In genomic region chr11:76153609-76153949, GRCh38 we compare ENCODE assay signal across 11 cellular contexts. TPM values are rescaled to one million over a fixed set of nuclear protein-coding genes. Genes with fewer than 3 reads are reported as not detected.
DNase-seq lines count a peak whose midpoint lies in the region; ATAC-seq and TF ChIP-seq lines count a peak whose summit lies in the region.
"Had no signal": no experiment of that assay in that cellular context is flagged by ENCODE, and none has a peak within 500 bp of the region (broad histone marks: within the 10 kb centered on the region; RNA-seq: fewer than 3 reads in every experiment).

No MANE protein-coding gene starts in this region.

- dilution Hi-C loops in IMR-90 (cut with HindIII; ENCODE audit: low sequenced_read_pairs, unreplicated experiment): no loop called here

- no peak overlapping the region for H3K18ac ChIP-seq in IMR-90 (ENCODE audit: low read depth, low read length)

- no peak overlapping the region for H3K4ac ChIP-seq in IMR-90 (ENCODE audit: low read depth, low read length)

- H2AFZ ChIP-seq in IMR-90 (replicated peaks; ENCODE audit: low read length, poor library complexity): no peak overlapping the region
- H2AFZ ChIP-seq in neural progenitor cell (replicated peaks): peak overlapping the region; percentile 80

- in situ Hi-C loops in IMR-90 (cut with MboI; ENCODE audit: low sequenced_read_pairs): loop anchor here (5.0 kb wide), 1 partner anchor 261 kb away; no protein-coding TSS in a partner anchor

- no peaks in the 10 kb centered on the region for H3K36me3 Mint-ChIP-seq in neural progenitor cell

- no peak overlapping the region for H2BK15ac ChIP-seq in IMR-90 (ENCODE audit: low read depth, low read length)

- no peak overlapping the region for H2BK120ac ChIP-seq in IMR-90 (ENCODE audit: low read depth, low read length)

- CTCF ChIA-PET in IMR-90 (lab: Yijun Ruan, JAX): no interaction called here

- ATAC-seq in IMR-90 (ENCODE audit: low read depth) (peak; percentile 61), HG03045 (IDR thresholded peaks at IDR 0.05; ENCODE audit: unreplicated experiment) (no peak)
- ATAC-seq: esophagus mucosa had no signal

- intact Hi-C loops in IMR-90 (cut with micrococcal nuclease): loop anchor here (5.0 kb wide), 2 partner anchors 164 to 351 kb away; no protein-coding TSS in a partner anchor
- intact Hi-C loops in sigmoid colon (cut with DNase I): loop anchor here (2.0 to 5.0 kb wide), 3 partner anchors 164 to 446 kb away; no protein-coding TSS in a partner anchor

- H3K4me1 ChIP-seq in DOHH2 (ENCODE audit: control insufficient read depth, low read length) (peaks cover 22% of the 10 kb centered on the region), IMR-90 (ENCODE audit: control insufficient read depth, insufficient read depth, low read length) (no peaks in the 10 kb centered on the region), neural progenitor cell (peaks cover 13% of the 10 kb centered on the region), sigmoid colon (peaks cover 0 to 11% (median 3%) of the 10 kb centered on the region in 4 donors)

- peak overlapping the region; percentile 86 for H3K4me2 ChIP-seq in DOHH2 (ENCODE audit: low read length)
- H3K4me2 ChIP-seq in IMR-90 (ENCODE audit: low read depth, low read length): no peak overlapping the region
- no peak overlapping the region for H3K4me2 ChIP-seq in neural progenitor cell

- peaks cover 27% of the 10 kb centered on the region for H3K4me1 Mint-ChIP-seq in neural progenitor cell

- BruUV-seq in IMR-90 (replicated peaks; lab: Mats Ljungman, UMichigan): no TSS peak

- H3K23ac ChIP-seq in IMR-90 (ENCODE audit: low read depth, low read length): no peak overlapping the region

- H3K27ac Mint-ChIP-seq in neural progenitor cell: peak overlapping the region; percentile 4

- H3K27ac ChIP-seq in DOHH2 (ENCODE audit: low read depth, low read length) (0 out of 2 replicates have a peak overlapping the region, but pooled peaks have one; percentile 24), IMR-90 (ENCODE audit: insufficient read depth, low read length) (no peak overlapping the region), neural progenitor cell (no peak overlapping the region), sigmoid colon (no peak overlapping the region)
- H3K27ac ChIP-seq: RWPE1 had no signal

- peak overlapping the region; percentile 1; the same call in 1 of the 2 replicates for H3K4me3 ChIP-seq in DOHH2 (ENCODE audit: low read length)
- H3K4me3 ChIP-seq in IMR-90 (ENCODE audit: insufficient read depth, low read depth, low read length): no peak overlapping the region
- no peak overlapping the region for H3K4me3 ChIP-seq in neural progenitor cell
- no peak overlapping the region for H3K4me3 ChIP-seq in sigmoid colon

- H3K27me3 Mint-ChIP-seq in neural progenitor cell (ENCODE audit: insufficient read depth, low read depth): peaks cover 9% of the 10 kb centered on the region

- H3K56ac ChIP-seq in IMR-90 (ENCODE audit: extremely low read depth, insufficient read depth, low read length): no peak overlapping the region

- POLR2A ChIA-PET in IMR-90 (lab: Charles Lee; ENCODE audit: unreplicated experiment): no interaction called here

- peak; percentile 40 for DNase-seq in IMR-90
- peak; percentile 48 for DNase-seq in ecto neural progenitor cell (ENCODE audit: low spot score)
- no peak for DNase-seq in neural progenitor cell (ENCODE audit: low spot score)
- no peak for DNase-seq in SKM-1 (lab: John Stamatoyannopoulos, UW; ENCODE audit: unreplicated experiment)
- no peak for DNase-seq in sigmoid colon
- DNase-seq: activated effector memory CD4-positive, alpha-beta T cell treated with anti-CD3 and anti-CD28 coated beads, Interleukin-2, amount 50 U/mL, for 16 hours; Kasumi-1 had no signal

- H3K14ac ChIP-seq in IMR-90 (replicated peaks; ENCODE audit: low read depth, low read length): no peak overlapping the region

- H4K8ac ChIP-seq in IMR-90 (ENCODE audit: low read depth in 2 of 2, low read length in 2 of 2): no peak overlapping the region

- no peak overlapping the region for H2BK20ac ChIP-seq in IMR-90 (ENCODE audit: low read depth, low read length)

- H3K27me3 ChIP-seq in DOHH2 (ENCODE audit: control insufficient read depth, low read length) (no peaks in the 10 kb centered on the region), IMR-90 (ENCODE audit: control insufficient read depth, insufficient read depth, low read length) (peaks cover 20% of the 10 kb centered on the region), neural progenitor cell (peaks cover 31% of the 10 kb centered on the region), sigmoid colon (no peaks in the 10 kb centered on the region)

- TF ChIP-seq CTCF in DOHH2 (IDR thresholded peaks at IDR 0.05; ENCODE audit: low read depth, low read length, poor library complexity, severe bottlenecking) (no peak), IMR-90 (conservative IDR thresholded peaks at IDR 0.05; ENCODE audit: low read depth, low read length) (no peak), neural progenitor cell (IDR thresholded peaks at IDR 0.05) (no peak), sigmoid colon (IDR thresholded peaks at IDR 0.05) (no peak)

- H3K36me3 ChIP-seq in DOHH2 (ENCODE audit: control insufficient read depth, low read length): no peaks in the 10 kb centered on the region
- no peaks in the 10 kb centered on the region for H3K36me3 ChIP-seq in IMR-90 (ENCODE audit: control insufficient read depth, insufficient read depth, low read length)
- no peaks in the 10 kb centered on the region for H3K36me3 ChIP-seq in neural progenitor cell
- no peaks in the 10 kb centered on the region for H3K36me3 ChIP-seq in sigmoid colon

- H3K9ac ChIP-seq in IMR-90 (ENCODE audit: low read depth, low read length) (no peak overlapping the region), neural progenitor cell (no peak overlapping the region)

- no peak for TF ChIP-seq EP300 in sigmoid colon (IDR thresholded peaks at IDR 0.05)

- no peaks in the 10 kb centered on the region for H3K9me2 ChIP-seq in DOHH2 (replicated peaks; ENCODE audit: control insufficient read depth, low read length)

- no peak overlapping the region for H4K91ac ChIP-seq in IMR-90 (ENCODE audit: insufficient read depth, low read depth, low read length)

- no peak overlapping the region for H3K4me3 Mint-ChIP-seq in neural progenitor cell

- H2AK9ac ChIP-seq in IMR-90 (replicated peaks; ENCODE audit: low read depth, low read length, poor library complexity): no peak overlapping the region

- H3F3A ChIP-seq in DOHH2 (ENCODE audit: control insufficient read depth, insufficient read depth): no peaks in the 10 kb centered on the region; the same call in 1 of the 2 replicates
- no peaks in the 10 kb centered on the region for H3F3A ChIP-seq in neural progenitor cell (ENCODE audit: low read depth)

- no peaks in the 10 kb centered on the region for H3K9me3 Mint-ChIP-seq in neural progenitor cell

- no peak overlapping the region for H2BK5ac ChIP-seq in IMR-90 (ENCODE audit: low read depth, low read length, poor library complexity, severe bottlenecking)

- H4K5ac ChIP-seq in IMR-90 (ENCODE audit: low read depth, low read length): no peak overlapping the region

- H3K9me3 ChIP-seq in DOHH2 (ENCODE audit: control insufficient read depth, insufficient read depth, low read length) (no peaks in the 10 kb centered on the region), IMR-90 (ENCODE audit: control insufficient read depth, insufficient read depth, low read length) (no peaks in the 10 kb centered on the region), neural progenitor cell (ENCODE audit: low read depth) (no peaks in the 10 kb centered on the region), sigmoid colon (no peaks in the 10 kb centered on the region)

- no peak for TF ChIP-seq POLR2A in IMR-90 (IDR thresholded peaks at IDR 0.05; ENCODE audit: low read depth, low read length)
- no peak for TF ChIP-seq POLR2A in sigmoid colon (IDR thresholded peaks at IDR 0.05)

- no peak for TF ChIP-seq RAD21 in IMR-90 (IDR thresholded peaks at IDR 0.05; ENCODE audit: low read length)

- H4K20me1 ChIP-seq in DOHH2 (ENCODE audit: control insufficient read depth, insufficient read depth, low read depth, low read length): no peaks in the 10 kb centered on the region
- H4K20me1 ChIP-seq in IMR-90 (ENCODE audit: insufficient read depth, low read length): no peaks in the 10 kb centered on the region
- no peaks in the 10 kb centered on the region for H4K20me1 ChIP-seq in neural progenitor cell (ENCODE audit: low read depth)

- peaks cover 3% of the 10 kb centered on the region; the same call in 1 of the 2 replicates for H3K9me1 ChIP-seq in IMR-90 (ENCODE audit: insufficient read depth, low read length)

- H2AK5ac ChIP-seq in IMR-90 (ENCODE audit: low read depth, low read length): no peak overlapping the region

- H3K79me2 ChIP-seq in DOHH2 (ENCODE audit: control insufficient read depth, low read length) (no peaks in the 10 kb centered on the region), neural progenitor cell (ENCODE audit: low read depth) (no peaks in the 10 kb centered on the region)

- no peaks in the 10 kb centered on the region for H3K79me1 ChIP-seq in IMR-90 (ENCODE audit: low read depth in 1 of 2, low read length in 2 of 2)

- 83% methylated on average over 1 of the region's 6 CpGs; no CpG with 5 or more reads in 1 of the 2 experiments for WGBS in IMR-90 (ENCODE audit: extremely low coverage in 2 of 2, insufficient read length in 1 of 2), 2 experiments
- 74 to 89% methylated on average over 6 of the region's 6 CpGs for WGBS in sigmoid colon, 2 donors

TF ChIP-seq in IMR-90, 13 proteins besides CTCF, POLR2A, EP300 and RAD21 (continues in another document):
- TF ChIP-seq, protein P1, sequence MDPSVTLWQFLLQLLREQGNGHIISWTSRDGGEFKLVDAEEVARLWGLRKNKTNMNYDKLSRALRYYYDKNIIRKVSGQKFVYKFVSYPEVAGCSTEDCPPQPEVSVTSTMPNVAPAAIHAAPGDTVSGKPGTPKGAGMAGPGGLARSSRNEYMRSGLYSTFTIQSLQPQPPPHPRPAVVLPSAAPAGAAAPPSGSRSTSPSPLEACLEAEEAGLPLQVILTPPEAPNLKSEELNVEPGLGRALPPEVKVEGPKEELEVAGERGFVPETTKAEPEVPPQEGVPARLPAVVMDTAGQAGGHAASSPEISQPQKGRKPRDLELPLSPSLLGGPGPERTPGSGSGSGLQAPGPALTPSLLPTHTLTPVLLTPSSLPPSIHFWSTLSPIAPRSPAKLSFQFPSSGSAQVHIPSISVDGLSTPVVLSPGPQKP (IDR thresholded peaks at IDR 0.05; ENCODE audit: borderline replicate concordance, low read depth, low read length): no peak
- TF ChIP-seq CEBPB (IDR thresholded peaks at IDR 0.05; ENCODE audit: low read depth, low read length) (no peak), BHLHE40 (IDR thresholded peaks at IDR 0.05; ENCODE audit: low read depth, low read length) (no peak), MAZ (IDR thresholded peaks at IDR 0.05; ENCODE audit: borderline replicate concordance, low read depth, low read length) (no peak), FOS (IDR thresholded peaks at IDR 0.05; ENCODE audit: low read depth, low read length) (no peak)

RNA-seq across cellular contexts. Expression of gene WNT11, which starts 52.7 kb away (rescaled TPM):
- total RNA-seq in IMR-90 (2012; rRNA removed): not detected in 2 replicates
- 0.10 TPM in 1 of 2 replicates, not detected in the other for polyA plus RNA-seq in IMR-90 (2012; rRNA removed)
- polyA plus RNA-seq in IMR-90 (2012; cell fraction: cytosol; rRNA removed): 0.02 and 0.04 TPM in 2 replicates
- not detected in 2 replicates for polyA plus RNA-seq in IMR-90 (2012; cell fraction: nucleus; rRNA removed; ENCODE audit: low replicate concordance)
- total RNA-seq in neural progenitor cell (ENCODE audit: low replicate concordance): 0.26 and 0.59 TPM in 2 replicates
- 1 to 10 TPM; 1.1 to 8.9 (median 4.9) TPM for total RNA-seq in sigmoid colon
- polyA plus RNA-seq in sigmoid colon: 1 to 10 TPM in 2 of 3 donors, under 1 TPM in 1; 0.92 to 2.2 (median 1.8) TPM

Comparison
In these comparisons a context has a peak if more than half of its experiments do, and no peak if none do; other contexts are left out.
1. DNase-seq: peak in IMR-90 (single experiment) and ecto neural progenitor cell (single experiment); none in neural progenitor cell (single experiment), SKM-1 (single experiment) and sigmoid colon (single experiment).